In genomic region chr12:107464644-107465043, GRCh38 we compare ENCODE assay signal across 7 cellular contexts.
"Had no signal": no experiment of that assay in that cellular context is flagged by ENCODE, and none has a peak within 500 bp of the region (broad histone marks: within the 10 kb centered on the region; RNA-seq: fewer than 3 reads in every experiment).

No MANE protein-coding gene starts in this region.

- DNase-seq: H9, HCEC 1CT had no signal

- H3K27me3 Mint-ChIP-seq: IgD-negative memory B cell had no signal

- H3K4me2 ChIP-seq: GM23338 had no signal

- H2AFZ ChIP-seq: GM23338 had no signal

- FAIRE-seq: H1, H54, HTR-8/SVneo had no signal

- ATAC-seq: GM23338 had no signal

- H3K9me3 Mint-ChIP-seq: GM23338, H9 had no signal

- H3K36me3 Mint-ChIP-seq: IgD-negative memory B cell had no signal

- H3K4me3 ChIP-seq: GM23338 had no signal

- H3K4me3 Mint-ChIP-seq: GM23338, H9, IgD-negative memory B cell had no signal

- H3K4me1 Mint-ChIP-seq: IgD-negative memory B cell had no signal

- H3K27ac Mint-ChIP-seq: GM23338, H9 had no signal
